ENCODE assay signal across 8 cellular contexts in genomic region chr1:150995896-150996295, GRCh38. TPM values are rescaled to one million over a fixed set of nuclear protein-coding genes. Genes with fewer than 3 reads are reported as not detected.
DNase-seq lines count a peak whose midpoint lies in the region; ATAC-seq and TF ChIP-seq lines count a peak whose summit lies in the region.

No MANE protein-coding gene starts in this region.

- H3K9me3 ChIP-seq in lower lobe of right lung = no peaks in the 10 kb centered on the region

- H3K27ac ChIP-seq in caudate nucleus (ENCODE audit: low read depth, low read length) (peak overlapping the region; percentile 79), lower lobe of right lung (peak overlapping the region; percentile 28)

- H3K27me3 ChIP-seq in lower lobe of right lung (ENCODE audit: low read depth) = no peaks in the 10 kb centered on the region

- intact Hi-C loops in lower lobe of right lung (cut with DNase I) = no loop called here

- no peak for DNase-seq in GM10266 (ENCODE audit: extremely low spot score)
- peak; percentile 35 for DNase-seq in NCI-H2227 treated with DMSO at 0.1 percent for 48 hours (lab: John Stamatoyannopoulos, UW)
- DNase-seq in caudate nucleus (lab: John Stamatoyannopoulos, UW) = peak in 12 of 61 donors; percentile 4 to 30 (median 12)
- DNase-seq in lower lobe of right lung = no peak
- no peak for DNase-seq in D341Med (ENCODE audit: low spot score)
- no peak for DNase-seq in cortex of kidney (lab: John Stamatoyannopoulos, UW)
- DNase-seq in T-helper 9 cell = no peak
- DNase-seq in GM19238 (ENCODE audit: insufficient read length, low spot score) = no peak

- peaks cover 45% of the 10 kb centered on the region for H3K36me3 ChIP-seq in lower lobe of right lung

- TF ChIP-seq CTCF in GM10266 (IDR thresholded peaks at IDR 0.05; ENCODE audit: control insufficient read depth, insufficient read depth, low read depth, missing control alignments) (peak; percentile 74), lower lobe of right lung (IDR thresholded peaks at IDR 0.05) (peak; percentile 91)

- H3K4me3 ChIP-seq in lower lobe of right lung = peak overlapping the region; percentile 8

- peaks cover 13% of the 10 kb centered on the region for H3K4me1 ChIP-seq in lower lobe of right lung

- ATAC-seq in lower lobe of right lung = peak; percentile 66 to 74

RNA-seq across cellular contexts. Expression of gene MINDY1, which starts 10.8 kb away (rescaled TPM):
- 27.8 TPM for total RNA-seq in lower lobe of right lung

RNA-seq across cellular contexts. Expression of gene PRUNE1, which starts 12.4 kb away (rescaled TPM):
- total RNA-seq in lower lobe of right lung = 21.4 TPM

RNA-seq across cellular contexts. Expression of gene ANXA9, which starts 13.8 kb away (rescaled TPM):
- 0.68 TPM for total RNA-seq in lower lobe of right lung

RNA-seq across cellular contexts. Expression of gene CERS2, which starts 21.3 kb away (rescaled TPM):
- 297 TPM for total RNA-seq in lower lobe of right lung

RNA-seq across cellular contexts. Expression of gene BNIPL, which starts 40.5 kb away (rescaled TPM):
- total RNA-seq in lower lobe of right lung = 8.2 TPM
